In the genomic region with DNA sequence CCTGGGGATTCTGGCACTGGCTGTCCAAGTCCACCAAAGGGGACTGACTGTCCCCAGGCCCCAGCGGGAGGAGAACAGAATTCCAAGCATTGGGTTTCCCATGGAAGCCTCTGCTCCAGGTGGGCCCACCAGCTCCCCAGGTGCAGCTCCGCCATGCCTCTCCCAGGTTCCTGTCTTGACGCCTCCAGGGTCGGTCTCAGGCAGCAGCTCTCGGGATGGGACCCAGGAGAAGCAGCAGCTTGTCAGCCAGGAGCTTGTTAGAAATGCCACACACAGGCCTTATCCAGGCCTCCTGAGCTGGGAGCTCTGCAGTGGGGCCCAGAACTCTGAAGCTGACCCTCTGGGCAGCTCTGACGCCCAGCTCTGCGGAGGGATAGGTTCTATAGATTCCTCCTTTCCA, we compare ENCODE assay signal across 30 cellular contexts. TPM values are rescaled to one million over a fixed set of nuclear protein-coding genes. Genes with fewer than 3 reads are reported as not detected.
"Had no signal": no experiment of that assay in that cellular context is flagged by ENCODE, and none has a peak within 500 bp of the region (broad histone marks: within the 10 kb centered on the region; RNA-seq: fewer than 3 reads in every experiment).

No MANE protein-coding gene starts in this region.

- H3K27ac ChIP-seq: ascending aorta, breast epithelium, cardiac muscle cell, colonic mucosa, gastroesophageal sphincter had no signal

- DNase-seq: activated CD4-positive, alpha-beta memory T cell treated with anti-CD3 and anti-CD28 coated beads, Interleukin-2, amount 10 ng/mL, durations not matched to agents 7 days and 5 days; activated CD4-positive, alpha-beta T cell treated with anti-CD3 and anti-CD28 coated beads for 36 hours; activated CD4-positive, alpha-beta T cell treated with anti-CD3 and anti-CD28 coated beads, Interleukin-2, amount 10 ng/mL, durations not matched to agents 24 days and 14 days; activated CD4-positive, alpha-beta T cell treated with anti-CD3 and anti-CD28 coated beads, Interleukin-2, amount 50 U/mL, for 4 hours; activated CD4-positive, CD25-positive, alpha-beta regulatory T cell; activated CD4-positive, CD25-positive, alpha-beta regulatory T cell treated with anti-CD3 and anti-CD28 coated beads, Interleukin-2, amount 50 U/mL, for 72 hours; activated CD8-positive, alpha-beta memory T cell treated with anti-CD3 and anti-CD28 coated beads, Interleukin-2, amount 50 U/mL, for 48 hours; activated gamma-delta T cell; activated naive CD4-positive, alpha-beta T cell; activated naive CD4-positive, alpha-beta T cell treated with anti-CD3 and anti-CD28 coated beads, Interleukin-2, amount 10 ng/mL, durations not matched to agents 7 days and 5 days; activated naive CD8-positive, alpha-beta T cell treated with anti-CD3 and anti-CD28 coated beads, Interleukin-2, amount 10 ng/mL, durations not matched to agents 7 days and 5 days; activated T-cell treated with anti-CD3 and anti-CD28 coated beads for 4 hours; activated T-cell treated with anti-CD3 and anti-CD28 coated beads, Interleukin-2, amount 50 U/mL, for 24 hours; activated T-cell treated with anti-CD3 and anti-CD28 coated beads, Interleukin-2, amount 50 U/mL, for 72 hours; central memory CD4-positive, alpha-beta T cell; cerebellar nuclear complex; colonic mucosa; effector CD8-positive, alpha-beta T cell; foreskin melanocyte; T-helper 2 cell had no signal

- H3K27me3 Mint-ChIP-seq: activated CD4-positive, alpha-beta memory T cell treated with anti-CD3 and anti-CD28 coated beads, Interleukin-2, amount 10 ng/mL, durations not matched to agents 7 days and 5 days; activated CD4-positive, alpha-beta T cell treated with anti-CD3 and anti-CD28 coated beads, Interleukin-2, amount 10 ng/mL, durations not matched to agents 24 days and 14 days; activated T-cell treated with anti-CD3 and anti-CD28 coated beads, Interleukin-2, amount 50 U/mL, for 24 hours had no signal

- H3K4me1 ChIP-seq: ascending aorta, breast epithelium, colonic mucosa, gastroesophageal sphincter had no signal

- H3K4me3 ChIP-seq: ascending aorta, breast epithelium, cardiac muscle cell, colonic mucosa, gastroesophageal sphincter had no signal

- H3K4me1 Mint-ChIP-seq: activated CD4-positive, alpha-beta memory T cell treated with anti-CD3 and anti-CD28 coated beads, Interleukin-2, amount 10 ng/mL, durations not matched to agents 7 days and 5 days; activated CD4-positive, alpha-beta T cell treated with anti-CD3 and anti-CD28 coated beads for 36 hours; activated CD4-positive, alpha-beta T cell treated with anti-CD3 and anti-CD28 coated beads, Interleukin-2, amount 10 ng/mL, durations not matched to agents 24 days and 14 days; activated naive CD4-positive, alpha-beta T cell treated with anti-CD3 and anti-CD28 coated beads, Interleukin-2, amount 10 ng/mL, durations not matched to agents 7 days and 5 days; activated naive CD8-positive, alpha-beta T cell treated with anti-CD3 and anti-CD28 coated beads, Interleukin-2, amount 10 ng/mL, durations not matched to agents 7 days and 5 days had no signal

- H3K27ac Mint-ChIP-seq: activated CD4-positive, alpha-beta memory T cell treated with anti-CD3 and anti-CD28 coated beads, Interleukin-2, amount 10 ng/mL, durations not matched to agents 7 days and 5 days; activated CD4-positive, alpha-beta T cell treated with anti-CD3 and anti-CD28 coated beads for 36 hours; activated CD4-positive, alpha-beta T cell treated with anti-CD3 and anti-CD28 coated beads, Interleukin-2, amount 10 ng/mL, durations not matched to agents 24 days and 14 days; activated naive CD4-positive, alpha-beta T cell treated with anti-CD3 and anti-CD28 coated beads, Interleukin-2, amount 10 ng/mL, durations not matched to agents 7 days and 5 days; activated naive CD4-positive, alpha-beta T cell treated with anti-CD3 and anti-CD28 coated beads, Interleukin-2, amount 50 U/mL, for 72 hours; activated naive CD8-positive, alpha-beta T cell treated with anti-CD3 and anti-CD28 coated beads, Interleukin-2, amount 10 ng/mL, durations not matched to agents 7 days and 5 days; activated T-cell treated with anti-CD3 and anti-CD28 coated beads, Interleukin-2, amount 50 U/mL, for 24 hours; activated T-cell treated with anti-CD3 and anti-CD28 coated beads, Interleukin-2, amount 50 U/mL, for 72 hours had no signal

- H3K4me3 Mint-ChIP-seq: activated CD4-positive, alpha-beta memory T cell treated with anti-CD3 and anti-CD28 coated beads, Interleukin-2, amount 10 ng/mL, durations not matched to agents 7 days and 5 days; activated CD4-positive, alpha-beta T cell treated with anti-CD3 and anti-CD28 coated beads for 36 hours; activated CD4-positive, alpha-beta T cell treated with anti-CD3 and anti-CD28 coated beads, Interleukin-2, amount 10 ng/mL, durations not matched to agents 24 days and 14 days; activated naive CD4-positive, alpha-beta T cell treated with anti-CD3 and anti-CD28 coated beads, Interleukin-2, amount 10 ng/mL, durations not matched to agents 7 days and 5 days; activated naive CD8-positive, alpha-beta T cell treated with anti-CD3 and anti-CD28 coated beads, Interleukin-2, amount 10 ng/mL, durations not matched to agents 7 days and 5 days; activated T-cell treated with anti-CD3 and anti-CD28 coated beads, Interleukin-2, amount 50 U/mL, for 24 hours; activated T-cell treated with anti-CD3 and anti-CD28 coated beads, Interleukin-2, amount 50 U/mL, for 72 hours; brain had no signal

- ATAC-seq: activated CD4-positive, alpha-beta T cell treated with anti-CD3 and anti-CD28 coated beads for 36 hours; activated naive CD4-positive, alpha-beta T cell treated with anti-CD3 and anti-CD28 coated beads, Interleukin-2, amount 50 U/mL, for 72 hours; activated T-cell treated with anti-CD3 and anti-CD28 coated beads, Interleukin-2, amount 50 U/mL, for 72 hours; esophagus mucosa; gastroesophageal sphincter had no signal

- H3K27me3 ChIP-seq: ascending aorta, breast epithelium, cardiac muscle cell, colonic mucosa had no signal

- H3K9me3 ChIP-seq: ascending aorta, breast epithelium, colonic mucosa, gastroesophageal sphincter had no signal

- H3K9me3 Mint-ChIP-seq: activated T-cell treated with anti-CD3 and anti-CD28 coated beads, Interleukin-2, amount 50 U/mL, for 24 hours had no signal

- H3K36me3 ChIP-seq: ascending aorta, breast epithelium, cardiac muscle cell, colonic mucosa, gastroesophageal sphincter had no signal

- H3K36me3 Mint-ChIP-seq: activated naive CD4-positive, alpha-beta T cell treated with anti-CD3 and anti-CD28 coated beads, Interleukin-2, amount 10 ng/mL, durations not matched to agents 7 days and 5 days; activated naive CD4-positive, alpha-beta T cell treated with anti-CD3 and anti-CD28 coated beads, Interleukin-2, amount 50 U/mL, for 72 hours; activated naive CD8-positive, alpha-beta T cell treated with anti-CD3 and anti-CD28 coated beads, Interleukin-2, amount 10 ng/mL, durations not matched to agents 7 days and 5 days; brain had no signal

RNA-seq across cellular contexts. Expression of gene DCDC2C, which starts 47.9 kb away (rescaled TPM):
- total RNA-seq: activated CD4-positive, alpha-beta memory T cell treated with anti-CD3 and anti-CD28 coated beads, Interleukin-2, amount 10 ng/mL, durations not matched to agents 7 days and 5 days; activated CD4-positive, alpha-beta T cell treated with anti-CD3 and anti-CD28 coated beads for 36 hours; activated CD4-positive, alpha-beta T cell treated with anti-CD3 and anti-CD28 coated beads, Interleukin-2, amount 10 ng/mL, durations not matched to agents 24 days and 14 days; activated naive CD4-positive, alpha-beta T cell treated with anti-CD3 and anti-CD28 coated beads, Interleukin-2, amount 50 U/mL, for 72 hours; activated naive CD8-positive, alpha-beta T cell treated with anti-CD3 and anti-CD28 coated beads, Interleukin-2, amount 10 ng/mL, durations not matched to agents 7 days and 5 days; activated T-cell treated with anti-CD3 and anti-CD28 coated beads, Interleukin-2, amount 50 U/mL, for 72 hours; cardiac muscle cell; colonic mucosa; epithelial cell of proximal tubule; esophagus mucosa; glomerular endothelial cell; T-helper 1 cell treated with Interleukin-12 subunit alpha and Interleukin-12 subunit beta and Interleukin-4 antibody, amounts not matched to agents 30 ng/mL and 1 ng/mL, for 36 hours had no signal
- polyA plus RNA-seq: cardiac muscle cell had no signal
